1 cellular context compared by ENCODE assay signal in genomic region chr14:68979722-68980552, GRCh38.
TF ChIP-seq lines count a peak whose summit lies in the region.

No MANE protein-coding gene starts in this region.

TF ChIP-seq in GM23338, 12 proteins besides CTCF, POLR2A, EP300 and RAD21 (continued from another document):
- TF ChIP-seq REST (IDR thresholded peaks at IDR 0.05; ENCODE audit: unreplicated experiment) (no peak), ETS1 (IDR thresholded peaks at IDR 0.05) (no peak), ZNF331 (CRISPR knock-in tag; IDR thresholded peaks at IDR 0.05; ENCODE audit: low read depth) (no peak), CREB1 (CRISPR knock-in tag; IDR thresholded peaks at IDR 0.05; ENCODE audit: low read depth) (no peak), JUNB (IDR thresholded peaks at IDR 0.05; ENCODE audit: unreplicated experiment) (no peak)
